In the genomic region with DNA sequence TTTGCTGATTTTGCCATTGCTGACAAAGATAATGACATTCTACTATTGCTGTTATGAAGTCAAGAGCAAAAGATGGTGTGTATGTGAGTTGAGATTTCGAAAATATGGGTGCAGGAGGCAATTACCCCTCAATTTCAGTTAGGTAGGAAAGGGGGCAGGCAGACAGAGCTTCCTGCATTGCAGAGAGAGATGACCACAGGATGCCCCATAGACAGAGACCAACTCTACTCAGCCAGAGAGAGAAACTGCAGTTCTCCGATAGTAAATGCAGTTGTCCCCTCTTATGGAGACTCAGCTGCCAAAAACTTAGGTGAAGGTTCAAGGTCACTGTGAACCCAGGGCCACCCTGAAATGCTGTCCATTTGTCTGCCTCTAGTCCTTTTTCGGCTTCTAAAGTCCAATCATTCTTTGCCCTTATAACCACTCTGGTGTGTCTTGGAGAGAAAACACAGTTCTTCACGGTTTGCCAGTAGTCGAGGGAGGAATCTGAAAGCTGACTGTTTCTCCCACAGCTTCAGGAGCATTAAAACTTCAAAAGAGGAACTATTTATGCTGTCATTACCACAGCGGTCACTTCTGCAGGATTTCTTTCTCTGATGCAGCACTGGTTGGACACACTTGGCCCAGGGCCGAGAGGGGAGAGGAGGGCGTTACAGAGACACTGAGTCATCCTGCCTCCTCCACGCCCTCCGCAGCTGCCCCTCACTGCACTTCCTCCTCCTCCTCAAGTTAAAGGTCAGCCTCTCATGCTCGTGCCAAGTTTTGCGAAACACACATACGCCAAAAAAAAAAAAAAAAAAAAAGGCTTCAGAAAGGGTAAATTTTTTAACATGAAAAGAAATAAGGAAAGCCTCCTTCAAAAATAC, we compare ENCODE assay signal across 8 cellular contexts.
A peak's percentile ranks its signal among the peaks of the same experiment; 100 is the strongest.
DNase-seq lines count a peak whose midpoint lies in the region; ATAC-seq and TF ChIP-seq lines count a peak whose summit lies in the region.

No MANE protein-coding gene starts in this region.

- peaks cover 27% of the 10 kb centered on the region for H3K4me1 ChIP-seq in upper lobe of right lung

- intact Hi-C loops in activated B cell treated with CpG ODN at 0.5 μM for 24 hours (cut with micrococcal nuclease) = loop anchor here (1.0 to 10.0 kb wide), 7 partner anchors 13 to 373 kb away; a partner anchor contains a TSS
- intact Hi-C loops in upper lobe of right lung (cut with DNase I) = no loop called here

- POLR2A ChIA-PET in activated B cell treated with CpG ODN at 0.5 μM for 24 hours (lab: Charles Lee) = interaction anchor here (0.6 to 1.4 kb wide), 12 partner anchors 13 to 1931 kb away, joined by 3 to 10 read pairs (median 5); no protein-coding TSS in a partner anchor

- no peaks in the 10 kb centered on the region for H3K27me3 Mint-ChIP-seq in activated B cell treated with CpG ODN at 0.5 μM for 24 hours
- peaks cover 7% of the 10 kb centered on the region for H3K27me3 Mint-ChIP-seq in nephron (ENCODE audit: low read depth)

- H3K9me3 Mint-ChIP-seq in activated B cell treated with CpG ODN at 0.5 μM for 24 hours = no peaks in the 10 kb centered on the region
- no peaks in the 10 kb centered on the region for H3K9me3 Mint-ChIP-seq in nephron

- no peaks in the 10 kb centered on the region for H3K9me3 ChIP-seq in upper lobe of right lung

- no peaks in the 10 kb centered on the region for H3K36me3 Mint-ChIP-seq in activated B cell treated with CpG ODN at 0.5 μM for 24 hours (ENCODE audit: low read depth)
- H3K36me3 Mint-ChIP-seq in nephron (ENCODE audit: low read depth) = no peaks in the 10 kb centered on the region

- no peaks in the 10 kb centered on the region for H3K27me3 ChIP-seq in upper lobe of right lung

- H3K36me3 ChIP-seq in upper lobe of right lung = no peaks in the 10 kb centered on the region

- H3K4me3 ChIP-seq in fibroblast of mammary gland (ENCODE audit: control insufficient read depth, low read depth, low read length) = no peak overlapping the region
- H3K4me3 ChIP-seq in upper lobe of right lung = no peak overlapping the region

- TF ChIP-seq CTCF in activated B cell treated with CpG ODN at 0.5 μM for 24 hours (IDR thresholded peaks at IDR 0.05) = no peak
- no peak for TF ChIP-seq CTCF in fibroblast of mammary gland (conservative IDR thresholded peaks at IDR 0.05; ENCODE audit: control insufficient read depth, insufficient read depth, low read depth, low read length)
- no peak for TF ChIP-seq CTCF in nephron (IDR thresholded peaks at IDR 0.05; ENCODE audit: unreplicated experiment in 3 of 3)
- TF ChIP-seq CTCF in upper lobe of right lung (IDR thresholded peaks at IDR 0.05) = no peak

- ATAC-seq in GM21717 (IDR thresholded peaks at IDR 0.05; ENCODE audit: unreplicated experiment) (peak; percentile 90), activated B cell treated with CpG ODN at 0.5 μM for 24 hours (ENCODE audit: low read depth) (peak; percentile 100), upper lobe of right lung (peak; percentile 98)

- peak; percentile 94 for DNase-seq in GM03348 (ENCODE audit: low spot score)
- peak; percentile 23 for DNase-seq in HuH-7 (ENCODE audit: low spot score)
- peak; percentile 51 for DNase-seq in activated B cell treated with CpG ODN at 0.5 μM for 24 hours
- DNase-seq in fibroblast of mammary gland (ENCODE audit: low read depth) = peak; percentile 99
- DNase-seq in upper lobe of right lung = peak; percentile 95
- DNase-seq in NCI-H146 (lab: John Stamatoyannopoulos, UW) = no peak

- peaks cover 29% of the 10 kb centered on the region for H3K4me1 Mint-ChIP-seq in activated B cell treated with CpG ODN at 0.5 μM for 24 hours
- H3K4me1 Mint-ChIP-seq in nephron = peaks cover 42% of the 10 kb centered on the region

- peak overlapping the region; percentile 67 for H3K27ac ChIP-seq in upper lobe of right lung

- H3K27ac Mint-ChIP-seq in activated B cell treated with CpG ODN at 0.5 μM for 24 hours (peak overlapping the region; percentile 82), nephron (peak overlapping the region; percentile 48 to 83 (median 70))

- CTCF ChIA-PET in activated B cell treated with CpG ODN at 0.5 μM for 24 hours (lab: Charles Lee) = no interaction called here

- H3K4me3 Mint-ChIP-seq in activated B cell treated with CpG ODN at 0.5 μM for 24 hours (peak overlapping the region; percentile 71), nephron (peak overlapping the region in 2 of 3 experiments; percentile 22)
